Comparison of ENCODE assay signal across 15 cellular contexts in the genomic region with DNA sequence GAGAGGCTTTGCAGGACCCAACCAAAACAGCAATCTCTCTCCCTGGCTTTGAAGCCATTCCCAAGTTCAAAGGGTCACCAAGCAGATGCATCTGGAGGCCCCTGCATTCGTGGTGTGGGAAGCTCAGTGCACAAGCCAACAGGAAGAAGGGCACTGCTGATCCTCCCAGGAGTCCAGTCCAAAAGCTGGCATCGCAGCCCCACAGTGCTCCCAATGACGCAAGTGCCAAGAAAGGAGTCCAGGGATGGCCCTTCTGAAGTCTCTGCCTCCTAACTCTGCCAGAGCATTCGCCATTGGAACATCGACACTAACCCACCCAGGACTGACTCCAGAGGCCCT. TPM values are rescaled to one million over a fixed set of nuclear protein-coding genes. Genes with fewer than 3 reads are reported as not detected.
DNase-seq lines count a peak whose midpoint lies in the region; ATAC-seq and TF ChIP-seq lines count a peak whose summit lies in the region.
"Had no signal": no experiment of that assay in that cellular context is flagged by ENCODE, and none has a peak within 500 bp of the region (broad histone marks: within the 10 kb centered on the region; RNA-seq: fewer than 3 reads in every experiment).

No MANE protein-coding gene starts in this region.

- TF ChIP-seq CTCF in RWPE2 (IDR thresholded peaks at IDR 0.05; ENCODE audit: poor library complexity, severe bottlenecking) (no peak), lung (IDR thresholded peaks at IDR 0.05; ENCODE audit: control extremely low read depth, extremely low read depth) (no peak), brain microvascular endothelial cell (IDR thresholded peaks at IDR 0.05; ENCODE audit: low read depth, low read length, missing control alignments) (no peak), GM13977 (IDR thresholded peaks at IDR 0.05; ENCODE audit: extremely low read depth, insufficient read depth, missing control alignments) (no peak)

- 62 to 79% methylated on average over 5 of the region's 5 CpGs for WGBS in lung, 2 donors

- DNase-seq in RWPE2 (ENCODE audit: low spot score) (no peak), dermis microvascular lymphatic vessel endothelial cell (ENCODE audit: low read depth in 2 of 2) (peak; percentile 64 to 81), lung (ENCODE audit: low spot score) (no peak), brain microvascular endothelial cell (no peak), GM13977 (ENCODE audit: low spot score) (no peak), NCI-H524 (lab: John Stamatoyannopoulos, UW) (no peak)
- DNase-seq: activated CD8-positive, alpha-beta memory T cell treated with anti-CD3 and anti-CD28 coated beads for 24 hours; GDM1; HCEC 1CT had no signal

- H3K4me3 ChIP-seq in RWPE2 (ENCODE audit: severe bottlenecking) (no peak overlapping the region), lung (no peak overlapping the region), subcutaneous abdominal adipose tissue (ENCODE audit: low read depth in 1 of 5, low read length in 5 of 5) (peak overlapping the region in 2 of 5 donors; percentile 7 to 17), brain microvascular endothelial cell (ENCODE audit: low read depth, low read length) (no peak overlapping the region)

- no peaks in the 10 kb centered on the region for H3K27me3 ChIP-seq in RWPE2 (ENCODE audit: insufficient read depth, poor library complexity, severe bottlenecking)
- H3K27me3 ChIP-seq in lung (ENCODE audit: control insufficient read depth, insufficient read depth), result no peaks in the 10 kb centered on the region
- H3K27me3 ChIP-seq in subcutaneous abdominal adipose tissue (ENCODE audit: control insufficient read depth in 5 of 5, insufficient read depth in 4 of 5, low read length in 5 of 5), result no peaks in the 10 kb centered on the region
- H3K27me3 ChIP-seq in brain microvascular endothelial cell (replicated peaks), result no peaks in the 10 kb centered on the region

- peak overlapping the region in 1 of 5 donors; percentile 38 for H3K9ac ChIP-seq in subcutaneous abdominal adipose tissue (ENCODE audit: low read length in 5 of 5)

- in situ Hi-C loops in brain microvascular endothelial cell (cut with HindIII; ENCODE audit: low pct_ligation_motif_present, low sequenced_read_pairs) (no loop called here), GM13977 (cut with MboI; ENCODE audit: low pct_unique_long_range_greater_than_20kb, low sequenced_read_pairs, unreplicated experiment) (no loop called here)

- no peak for ATAC-seq in RWPE2 (ENCODE audit: low read depth)
- ATAC-seq in lung (ENCODE audit: insufficient read depth, low FRiP score), result no peak
- no peak for ATAC-seq in HG03571 (IDR thresholded peaks at IDR 0.05; ENCODE audit: unreplicated experiment)
- ATAC-seq: activated naive CD4-positive, alpha-beta T cell treated with anti-CD3 and anti-CD28 coated beads, Interleukin-2, amount 50 U/mL, for 72 hours had no signal

- H3K36me3 ChIP-seq in RWPE2 (ENCODE audit: low read depth) (peaks cover 36% of the 10 kb centered on the region), lung (ENCODE audit: control insufficient read depth in 2 of 2, insufficient read depth in 2 of 2, low read length in 2 of 2) (no peaks in the 10 kb centered on the region), subcutaneous abdominal adipose tissue (ENCODE audit: control insufficient read depth in 5 of 5, insufficient read depth in 5 of 5, low read length in 5 of 5) (peaks cover 0 to 5% (median 0%) of the 10 kb centered on the region in 5 donors), brain microvascular endothelial cell (replicated peaks) (peaks cover 2% of the 10 kb centered on the region)

- H3K4me1 ChIP-seq in RWPE2 (ENCODE audit: insufficient read depth, poor library complexity, severe bottlenecking) (peaks cover 96% of the 10 kb centered on the region), lung (ENCODE audit: control insufficient read depth in 2 of 2, insufficient read depth in 2 of 2, low read length in 2 of 2) (peaks cover 31 to 52% of the 10 kb centered on the region in 2 donors), subcutaneous abdominal adipose tissue (ENCODE audit: control insufficient read depth in 5 of 5, insufficient read depth in 5 of 5, low read length in 5 of 5) (peaks cover 40 to 89% (median 75%) of the 10 kb centered on the region in 5 donors)

- H3K27ac ChIP-seq in RWPE2 (ENCODE audit: poor library complexity, severe bottlenecking) (peak overlapping the region; percentile 100), lung (ENCODE audit: low read depth in 1 of 2, low read length in 1 of 2) (peak overlapping the region; percentile 24 to 62), subcutaneous abdominal adipose tissue (ENCODE audit: low read depth, low read length) (peak overlapping the region; percentile 69), brain microvascular endothelial cell (no peak overlapping the region)

- no peaks in the 10 kb centered on the region for H3K9me3 ChIP-seq in RWPE2 (ENCODE audit: severe bottlenecking)
- H3K9me3 ChIP-seq in lung (ENCODE audit: control insufficient read depth in 2 of 2, insufficient read depth in 1 of 2, low read length in 1 of 2), result no peaks in the 10 kb centered on the region
- no peaks in the 10 kb centered on the region for H3K9me3 ChIP-seq in subcutaneous abdominal adipose tissue (ENCODE audit: control insufficient read depth in 5 of 5, low read length in 5 of 5)

RNA-seq across cellular contexts. Expression of a gene that starts 25.1 kb away (rescaled TPM):
- total RNA-seq in dermis microvascular lymphatic vessel endothelial cell, result 49.3 and 73.2 TPM in 2 replicates
- 100 to 1,000 TPM in 1 of 2 donors, 10 to 100 TPM in 1; 81.1 to 117 TPM for total RNA-seq in lung
- 10 to 100 TPM; 81.3 to 100.0 TPM for polyA plus RNA-seq in lung

RNA-seq across cellular contexts. Expression of a gene that starts 39.6 kb away (rescaled TPM):
- total RNA-seq in dermis microvascular lymphatic vessel endothelial cell, result 2,789 and 3,613 TPM in 2 replicates
- total RNA-seq in lung, result 1,000 to 10,000 TPM; 1,492 to 1,979 TPM
- polyA plus RNA-seq in lung, result 1,000 to 10,000 TPM; 2,934 to 3,190 TPM

RNA-seq across cellular contexts. Expression of a gene that starts 45.9 kb away (rescaled TPM):
- total RNA-seq in dermis microvascular lymphatic vessel endothelial cell (68.0 and 83.6 TPM in 2 replicates), lung (10 to 100 TPM; 76.4 to 93.6 TPM)
- polyA plus RNA-seq in lung, result 10 to 100 TPM; 19.3 to 29.7 TPM

RNA-seq across cellular contexts. Expression of a gene that starts 51.2 kb away (rescaled TPM):
- total RNA-seq in dermis microvascular lymphatic vessel endothelial cell (under 0.01 TPM in 2 replicates), lung (over 10,000 TPM in 1 of 2 donors, under 1 TPM in 1; under 0.01 to 10,045 TPM)
- polyA plus RNA-seq in lung, result not detected
- total RNA-seq: HT1080, myocyte had no signal

RNA-seq across cellular contexts. Expression of a gene that starts 52.6 kb away (rescaled TPM):
- total RNA-seq in dermis microvascular lymphatic vessel endothelial cell (under 0.01 TPM in 2 replicates), lung (1,000 to 10,000 TPM in 1 of 2 donors, under 1 TPM in 1; under 0.01 to 2,200 TPM)
- not detected for polyA plus RNA-seq in lung
- total RNA-seq: HT1080, myocyte had no signal
- polyA plus RNA-seq: fibroblast of lung had no signal

Comparison
In these comparisons a context has a peak if more than half of its experiments do, and no peak if none do; other contexts are left out.
1. DNase-seq: peak in dermis microvascular lymphatic vessel endothelial cell (2 of 2); none in RWPE2 (single experiment), lung (single experiment), brain microvascular endothelial cell (single experiment), GM13977 (single experiment) and NCI-H524 (0 of 2).